In genomic region chr1:161884475-161884874, GRCh38 we compare ENCODE assay signal across 14 cellular contexts.
DNase-seq lines count a peak whose midpoint lies in the region; ATAC-seq, FAIRE-seq and TF ChIP-seq lines count a peak whose summit lies in the region.
"Had no signal": no experiment of that assay in that cellular context is flagged by ENCODE, and none has a peak within 500 bp of the region (broad histone marks: within the 10 kb centered on the region; RNA-seq: fewer than 3 reads in every experiment).

No MANE protein-coding gene starts in this region.

- H3K9me2 ChIP-seq in hepatocyte (replicated peaks; ENCODE audit: insufficient read depth): no peaks in the 10 kb centered on the region

- H4K20me1 ChIP-seq in hepatocyte (ENCODE audit: insufficient read depth, poor library complexity, severe bottlenecking): no peaks in the 10 kb centered on the region

- H3K36me3 ChIP-seq in bronchial epithelial cell (ENCODE audit: control insufficient read depth, insufficient read depth, low read length) (no peaks in the 10 kb centered on the region), hepatocyte (replicated peaks; ENCODE audit: insufficient read depth, low read depth) (no peaks in the 10 kb centered on the region)

- no peak overlapping the region for H3K27ac ChIP-seq in hepatocyte
- H3K27ac ChIP-seq: epithelial cell of prostate had no signal

- H3K9me3 ChIP-seq in hepatocyte (ENCODE audit: low read depth): no peaks in the 10 kb centered on the region

- no peak overlapping the region for H2AFZ ChIP-seq in hepatocyte

- no peak for FAIRE-seq in bronchial epithelial cell (lab: Jason Lieb, UNC)
- FAIRE-seq: GM18507 had no signal

- ATAC-seq in sciatic nerve (peak; percentile 62), GM19035 (IDR thresholded peaks at IDR 0.05; ENCODE audit: unreplicated experiment) (no peak)

- WGBS in hepatocyte (ENCODE audit: low lambda C conversion rate, missing lambda C conversion rate): 89% methylated on average over 2 of the region's 2 CpGs

- TF ChIP-seq CTCF in bronchial epithelial cell (IDR thresholded peaks at IDR 0.05; ENCODE audit: insufficient read depth, low read length, severe bottlenecking) (no peak), hepatocyte (IDR thresholded peaks at IDR 0.05; ENCODE audit: poor library complexity) (no peak)

- H3K4me2 ChIP-seq in hepatocyte: no peak overlapping the region

- CTCF ChIA-PET in HEK293T (lab: Yijun Ruan, JAX): no interaction called here

- no peaks in the 10 kb centered on the region for H3K27me3 ChIP-seq in bronchial epithelial cell (ENCODE audit: control insufficient read depth, insufficient read depth, low read length)
- H3K27me3 ChIP-seq in hepatocyte: no peaks in the 10 kb centered on the region

- DNase-seq in HuH-7 (ENCODE audit: low spot score) (peak; percentile 28), NCI-H2107 (lab: John Stamatoyannopoulos, UW) (peak; percentile 7), bronchial epithelial cell (ENCODE audit: low read depth) (peak; percentile 16), sciatic nerve (ENCODE audit: low spot score) (no peak), HEK293T (ENCODE audit: extremely low spot score) (no peak), hepatocyte (ENCODE audit: low spot score) (no peak), hepatic stellate cell (ENCODE audit: low spot score) (no peak)
- DNase-seq: activated CD4-positive, alpha-beta T cell treated with anti-CD3 and anti-CD28 coated beads for 48 hours; activated naive CD8-positive, alpha-beta T cell treated with anti-CD3 and anti-CD28 coated beads for 36 hours; CD8-positive, alpha-beta memory T cell; left ventricle myocardium superior had no signal

- no peaks in the 10 kb centered on the region for H3K79me2 ChIP-seq in hepatocyte

- H3K4me1 ChIP-seq in hepatocyte (ENCODE audit: insufficient read depth): no peaks in the 10 kb centered on the region

- H3K4me3 ChIP-seq in bronchial epithelial cell (ENCODE audit: low read depth, low read length) (no peak overlapping the region), hepatocyte (no peak overlapping the region)

- intact Hi-C loops in sciatic nerve (cut with DNase I): no loop called here

- POLR2A ChIA-PET in HEK293T (lab: Yijun Ruan, JAX): no interaction called here

TF ChIP-seq in HEK293T, 16 proteins besides CTCF, POLR2A, EP300 and RAD21:
- TF ChIP-seq LEF1 (IDR thresholded peaks at IDR 0.05; ENCODE audit: borderline replicate concordance) (no peak), CTBP1 (IDR thresholded peaks at IDR 0.05; ENCODE audit: borderline replicate concordance) (no peak), FOXM1 (IDR thresholded peaks at IDR 0.05; ENCODE audit: borderline replicate concordance) (no peak), HDGF (IDR thresholded peaks at IDR 0.05; ENCODE audit: borderline replicate concordance) (no peak), BHLHE40 (IDR thresholded peaks at IDR 0.05; ENCODE audit: borderline replicate concordance) (no peak), ELF4 (IDR thresholded peaks at IDR 0.05) (no peak), SP1 (IDR thresholded peaks at IDR 0.05) (no peak), ZNF384 (IDR thresholded peaks at IDR 0.05) (no peak), ARNT (IDR thresholded peaks at IDR 0.05) (no peak), NFRKB (IDR thresholded peaks at IDR 0.05) (no peak), SUZ12 (IDR thresholded peaks at IDR 0.05) (no peak), L3MBTL2 (conservative IDR thresholded peaks at IDR 0.05) (no peak), TARDBP (IDR thresholded peaks at IDR 0.05) (no peak), FOXA1 (IDR thresholded peaks at IDR 0.05) (no peak), FOXK2 (IDR thresholded peaks at IDR 0.05) (no peak), PKNOX1 (IDR thresholded peaks at IDR 0.05) (no peak)

Comparison
In these comparisons a context has a peak if more than half of its experiments do, and no peak if none do; other contexts are left out.
1. DNase-seq: peak in HuH-7 (single experiment), NCI-H2107 (single experiment) and bronchial epithelial cell (single experiment); none in sciatic nerve (single experiment), HEK293T (single experiment), hepatocyte (single experiment) and hepatic stellate cell (single experiment).